In the genomic region with DNA sequence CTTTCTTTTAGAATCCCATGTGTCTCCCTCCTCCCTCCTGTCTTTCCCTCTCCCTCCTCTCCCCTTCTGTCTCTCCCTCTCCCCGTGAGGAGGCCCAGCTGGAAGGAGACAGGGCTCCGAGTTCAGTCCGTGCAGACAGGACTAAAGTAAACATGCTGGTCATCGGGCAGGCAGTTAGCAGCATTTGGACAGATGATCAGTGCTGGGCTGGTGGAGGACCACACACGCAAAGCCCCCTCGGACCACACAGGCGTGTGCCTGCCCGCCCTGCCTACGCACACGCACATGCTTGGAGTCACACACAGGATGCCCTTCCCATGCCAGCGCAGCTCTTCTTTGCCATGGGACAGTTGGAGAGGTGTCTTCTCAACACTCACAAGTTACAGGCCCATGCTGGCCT, we compare ENCODE assay signal across 27 cellular contexts.
A peak's percentile ranks its signal among the peaks of the same experiment; 100 is the strongest.
DNase-seq lines count a peak whose midpoint lies in the region; TF ChIP-seq lines count a peak whose summit lies in the region.
"Had no signal": no experiment of that assay in that cellular context is flagged by ENCODE, and none has a peak within 500 bp of the region (broad histone marks: within the 10 kb centered on the region; RNA-seq: fewer than 3 reads in every experiment).

No MANE protein-coding gene starts in this region.

- no peaks in the 10 kb centered on the region for H3K27me3 ChIP-seq in Peyer's patch
- H3K27me3 ChIP-seq in mucosa of rectum (ENCODE audit: control insufficient read depth in 2 of 2, insufficient read depth in 2 of 2, low read length in 2 of 2) = peaks cover 16 to 18% of the 10 kb centered on the region in 2 donors
- peaks cover 0 to 5% of the 10 kb centered on the region in 2 donors for H3K27me3 ChIP-seq in stomach smooth muscle (ENCODE audit: control insufficient read depth in 1 of 2, insufficient read depth in 2 of 2, low read length in 2 of 2)

- H3K9ac ChIP-seq in mucosa of rectum (ENCODE audit: low read depth in 1 of 2, low read length in 2 of 2) = peak overlapping the region; percentile 8 to 10
- peak overlapping the region in 1 of 2 donors; percentile 13 for H3K9ac ChIP-seq in stomach smooth muscle (ENCODE audit: low read length in 2 of 2)

- H3K9me3 Mint-ChIP-seq in HFFc6 = no peaks in the 10 kb centered on the region
- no peaks in the 10 kb centered on the region for H3K9me3 Mint-ChIP-seq in progenitor cell of endocrine pancreas (ENCODE audit: low read depth)
- H3K9me3 Mint-ChIP-seq: activated CD4-positive, alpha-beta memory T cell treated with anti-CD3 and anti-CD28 coated beads for 36 hours; activated naive CD4-positive, alpha-beta T cell treated with anti-CD3 and anti-CD28 coated beads, Interleukin-2, amount 50 U/mL, for 72 hours; activated T-helper 2 cell treated with anti-CD3 and anti-CD28 coated beads, Interferon-gamma antibody, Interleukin-2, Interleukin-4, amounts not matched to agents 10 μg/mL and 5 μg/mL and 100 μg/mL, durations not matched to agents 14 hours and 24 hours and 36 hours had no signal

- no peaks in the 10 kb centered on the region for H3K36me3 Mint-ChIP-seq in HFFc6 (ENCODE audit: low read depth)
- H3K36me3 Mint-ChIP-seq in progenitor cell of endocrine pancreas (ENCODE audit: insufficient read depth) = no peaks in the 10 kb centered on the region
- H3K36me3 Mint-ChIP-seq: activated CD4-positive, alpha-beta memory T cell treated with anti-CD3 and anti-CD28 coated beads for 36 hours; activated naive CD4-positive, alpha-beta T cell treated with anti-CD3 and anti-CD28 coated beads, Interleukin-2, amount 50 U/mL, for 72 hours had no signal

- DNase-seq in Peyer's patch (no peak), fibroblast of villous mesenchyme (ENCODE audit: low read depth) (peak; percentile 92), ecto neural progenitor cell (ENCODE audit: low spot score) (no peak), HFFc6 (no peak), cerebellum (ENCODE audit: low spot score) (no peak), progenitor cell of endocrine pancreas (ENCODE audit: low spot score, unreplicated experiment) (no peak)
- DNase-seq: activated CD4-positive, alpha-beta memory T cell treated with anti-CD3 and anti-CD28 coated beads for 36 hours; activated CD4-positive, CD25-positive, alpha-beta regulatory T cell treated with anti-CD3 and anti-CD28 coated beads, Interleukin-2, amount 50 U/mL, for 72 hours; C1 segment of cervical spinal cord; Calu3; DND-41; Karpas-422; NCI-H1436 treated with DMSO at 0.1 percent for 48 hours; NCI-H2107; NCI-H774; stimulated activated CD4-positive, alpha-beta T cell treated with anti-CD3 and anti-CD28 coated beads, Interleukin-2, amount 100 ng/mL, for 24 hours; T-helper 17 cell; trophoblast cell had no signal

- TF ChIP-seq POLR2A in Peyer's patch (IDR thresholded peaks at IDR 0.05) = no peak

- H3K9me3 ChIP-seq in Peyer's patch = no peaks in the 10 kb centered on the region
- H3K9me3 ChIP-seq in mucosa of rectum (ENCODE audit: control insufficient read depth in 2 of 2, low read length in 2 of 2) = no peaks in the 10 kb centered on the region
- no peaks in the 10 kb centered on the region for H3K9me3 ChIP-seq in stomach smooth muscle (ENCODE audit: control insufficient read depth in 2 of 2, low read length in 2 of 2)
- H3K9me3 ChIP-seq: neutrophil had no signal

- no peaks in the 10 kb centered on the region for H3K4me1 ChIP-seq in Peyer's patch
- H3K4me1 ChIP-seq in mucosa of rectum (ENCODE audit: control insufficient read depth in 2 of 2, insufficient read depth in 2 of 2, low read length in 2 of 2) = peaks cover 3 to 9% of the 10 kb centered on the region in 2 donors
- peaks cover 36% of the 10 kb centered on the region for H3K4me1 ChIP-seq in stomach smooth muscle (ENCODE audit: control insufficient read depth, insufficient read depth, low read length)

- H3K27ac ChIP-seq in Peyer's patch = peak overlapping the region; percentile 40 to 82 (median 62)
- H3K27ac ChIP-seq in mucosa of rectum (ENCODE audit: low read depth in 2 of 2, low read length in 2 of 2) = peak overlapping the region; percentile 70 to 81
- H3K27ac ChIP-seq in stomach smooth muscle (ENCODE audit: low read length) = peak overlapping the region; percentile 6
- H3K27ac ChIP-seq: coronary artery, neutrophil, SK-N-MC, skin epidermis had no signal

- TF ChIP-seq CTCF in Peyer's patch (IDR thresholded peaks at IDR 0.05) (no peak), fibroblast of villous mesenchyme (IDR thresholded peaks at IDR 0.05; ENCODE audit: insufficient read depth, low read depth, low read length) (no peak), HFFc6 (IDR thresholded peaks at IDR 0.05) (no peak), progenitor cell of endocrine pancreas (IDR thresholded peaks at IDR 0.05; ENCODE audit: unreplicated experiment) (no peak)

- H3K4me1 Mint-ChIP-seq in HFFc6 (ENCODE audit: low read depth) (peaks cover 27% of the 10 kb centered on the region), progenitor cell of endocrine pancreas (ENCODE audit: low read depth) (peaks cover 4% of the 10 kb centered on the region)
- H3K4me1 Mint-ChIP-seq: T-helper 17 cell had no signal

- H3K36me3 ChIP-seq in Peyer's patch = no peaks in the 10 kb centered on the region
- H3K36me3 ChIP-seq in mucosa of rectum (ENCODE audit: control insufficient read depth in 2 of 2, insufficient read depth in 2 of 2, low read length in 2 of 2) = no peaks in the 10 kb centered on the region
- no peaks in the 10 kb centered on the region for H3K36me3 ChIP-seq in stomach smooth muscle (ENCODE audit: control insufficient read depth in 2 of 2, insufficient read depth in 2 of 2, low read length in 2 of 2)
- H3K36me3 ChIP-seq: neutrophil had no signal

- no peak overlapping the region for H3K4me3 Mint-ChIP-seq in HFFc6
- H3K4me3 Mint-ChIP-seq in progenitor cell of endocrine pancreas (ENCODE audit: low read depth) = no peak overlapping the region
- H3K4me3 Mint-ChIP-seq: activated CD4-positive, alpha-beta memory T cell treated with anti-CD3 and anti-CD28 coated beads for 36 hours; T-helper 17 cell had no signal

- no peak overlapping the region for H3K4me3 ChIP-seq in Peyer's patch
- H3K4me3 ChIP-seq in fibroblast of villous mesenchyme (ENCODE audit: low read depth, low read length) = no peak overlapping the region
- H3K4me3 ChIP-seq in mucosa of rectum (ENCODE audit: low read length in 2 of 2) = no peak overlapping the region
- peak overlapping the region in 1 of 2 donors; percentile 15 for H3K4me3 ChIP-seq in stomach smooth muscle (ENCODE audit: low read length in 2 of 2)
- H3K4me3 ChIP-seq: coronary artery, lung, SK-N-MC, skin epidermis had no signal

- H3K27ac Mint-ChIP-seq in HFFc6 (no peak overlapping the region), progenitor cell of endocrine pancreas (no peak overlapping the region)
- H3K27ac Mint-ChIP-seq: activated CD4-positive, alpha-beta memory T cell treated with anti-CD3 and anti-CD28 coated beads for 36 hours; activated naive CD4-positive, alpha-beta T cell treated with anti-CD3 and anti-CD28 coated beads, Interleukin-2, amount 50 U/mL, for 72 hours; activated T-helper 2 cell treated with anti-CD3 and anti-CD28 coated beads, Interferon-gamma antibody, Interleukin-2, Interleukin-4, amounts not matched to agents 10 μg/mL and 5 μg/mL and 100 μg/mL, durations not matched to agents 14 hours and 24 hours and 36 hours; T-helper 17 cell had no signal

- H3K27me3 Mint-ChIP-seq in HFFc6 (ENCODE audit: insufficient read depth) (peaks cover 41% of the 10 kb centered on the region), progenitor cell of endocrine pancreas (peaks cover 90% of the 10 kb centered on the region)

Comparison
In these comparisons a context has a peak if more than half of its experiments do, and no peak if none do; other contexts are left out.
1. H3K27ac ChIP-seq: peak in every context shown above with its lines; median percentile 76 in mucosa of rectum; 62 in Peyer's patch; 6 in stomach smooth muscle.